28 cellular contexts compared by ENCODE assay signal in genomic region chr1:61169634-61170033, GRCh38.
DNase-seq lines count a peak whose midpoint lies in the region; ATAC-seq and TF ChIP-seq lines count a peak whose summit lies in the region.
"Had no signal": no experiment of that assay in that cellular context is flagged by ENCODE, and none has a peak within 500 bp of the region (broad histone marks: within the 10 kb centered on the region; RNA-seq: fewer than 3 reads in every experiment).

No MANE protein-coding gene starts in this region.

- H3K27ac Mint-ChIP-seq in MCF 10A (ENCODE audit: low read depth, unreplicated experiment) (no peak overlapping the region), nephron (peak overlapping the region; percentile 23 to 97 (median 24))
- no peak overlapping the region for H3K27ac Mint-ChIP-seq in activated CD4-positive, alpha-beta memory T cell treated with anti-CD3 and anti-CD28 coated beads, Interleukin-2, amount 10 ng/mL, durations not matched to agents 7 days and 5 days
- H3K27ac Mint-ChIP-seq: activated CD4-positive, alpha-beta memory T cell treated with anti-CD3 and anti-CD28 coated beads for 36 hours; activated naive CD4-positive, alpha-beta T cell treated with anti-CD3 and anti-CD28 coated beads for 36 hours; naive B cell had no signal

- peaks cover 5% of the 10 kb centered on the region for H3K4me1 Mint-ChIP-seq in MCF 10A (ENCODE audit: insufficient read depth, unreplicated experiment)
- H3K4me1 Mint-ChIP-seq in nephron = peaks cover 63% of the 10 kb centered on the region
- peaks cover 4% of the 10 kb centered on the region for H3K4me1 Mint-ChIP-seq in activated CD4-positive, alpha-beta memory T cell treated with anti-CD3 and anti-CD28 coated beads, Interleukin-2, amount 10 ng/mL, durations not matched to agents 7 days and 5 days
- H3K4me1 Mint-ChIP-seq: naive B cell had no signal

- H3K4me1 ChIP-seq in breast epithelium (peaks cover 8 to 20% of the 10 kb centered on the region in 2 donors), transverse colon (peaks cover 3 to 61% (median 25%) of the 10 kb centered on the region in 4 donors)
- H3K4me1 ChIP-seq: colonic mucosa, HAP-1 had no signal

- TF ChIP-seq CTCF in breast epithelium (IDR thresholded peaks at IDR 0.05) (no peak), MCF 10A (IDR thresholded peaks at IDR 0.05; ENCODE audit: unreplicated experiment) (no peak), nephron (IDR thresholded peaks at IDR 0.05; ENCODE audit: unreplicated experiment in 3 of 3) (no peak), transverse colon (IDR thresholded peaks at IDR 0.05) (no peak), GM10248 (IDR thresholded peaks at IDR 0.05; ENCODE audit: control extremely low read depth, extremely low read depth, low read depth, missing control alignments) (no peak)

- H3K9me3 Mint-ChIP-seq in MCF 10A (ENCODE audit: unreplicated experiment) (no peaks in the 10 kb centered on the region), nephron (no peaks in the 10 kb centered on the region)
- no peaks in the 10 kb centered on the region for H3K9me3 Mint-ChIP-seq in activated CD4-positive, alpha-beta memory T cell treated with anti-CD3 and anti-CD28 coated beads, Interleukin-2, amount 10 ng/mL, durations not matched to agents 7 days and 5 days
- H3K9me3 Mint-ChIP-seq: activated CD4-positive, alpha-beta memory T cell treated with anti-CD3 and anti-CD28 coated beads for 36 hours; activated naive CD4-positive, alpha-beta T cell treated with anti-CD3 and anti-CD28 coated beads for 36 hours had no signal

- H3K27ac ChIP-seq in breast epithelium (peak overlapping the region; percentile 79 to 80), cingulate gyrus (ENCODE audit: low read depth, low read length) (peak overlapping the region; percentile 57), transverse colon (peak overlapping the region; percentile 43 to 61 (median 59))
- H3K27ac ChIP-seq: 22Rv1, brain microvascular endothelial cell, C4-2B, neutrophil, upper lobe of right lung had no signal

- TF ChIP-seq POLR2A in breast epithelium (IDR thresholded peaks at IDR 0.05) (no peak), transverse colon (IDR thresholded peaks at IDR 0.05) (no peak)

- no peak overlapping the region for H3K4me3 ChIP-seq in breast epithelium
- H3K4me3 ChIP-seq in transverse colon = no peak overlapping the region
- H3K4me3 ChIP-seq: colonic mucosa, HAP-1, heart left ventricle, upper lobe of right lung had no signal

- BruUV-seq in MCF 10A (replicated peaks; lab: Mats Ljungman, UMichigan) = no TSS peak

- CTCF ChIA-PET in MCF 10A (lab: Yijun Ruan, JAX) (interaction anchor here (1.0 to 1.8 kb wide), 5 partner anchors 8 to 168 kb away, joined by 3 to 6 read pairs (median 3); no protein-coding TSS in a partner anchor), GM10248 (lab: Yijun Ruan, JAX) (interaction anchor here (1.3 kb wide), 1 partner anchor 120 kb away, joined by 3 read pairs; no protein-coding TSS in a partner anchor)
- CTCF ChIA-PET in activated CD4-positive, alpha-beta memory T cell treated with anti-CD3 and anti-CD28 coated beads, Interleukin-2, amount 10 ng/mL, durations not matched to agents 7 days and 5 days (lab: Charles Lee) = no interaction called here

- no peak overlapping the region for H3K4me3 Mint-ChIP-seq in MCF 10A (ENCODE audit: unreplicated experiment)
- H3K4me3 Mint-ChIP-seq in nephron = no peak overlapping the region
- H3K4me3 Mint-ChIP-seq in activated CD4-positive, alpha-beta memory T cell treated with anti-CD3 and anti-CD28 coated beads, Interleukin-2, amount 10 ng/mL, durations not matched to agents 7 days and 5 days = no peak overlapping the region
- H3K4me3 Mint-ChIP-seq: activated CD4-positive, alpha-beta memory T cell treated with anti-CD3 and anti-CD28 coated beads for 36 hours; activated naive CD4-positive, alpha-beta T cell treated with anti-CD3 and anti-CD28 coated beads for 36 hours; naive B cell had no signal

- no peaks in the 10 kb centered on the region for H3K9me3 ChIP-seq in breast epithelium
- H3K9me3 ChIP-seq in transverse colon = no peaks in the 10 kb centered on the region
- H3K9me3 ChIP-seq: colonic mucosa, HAP-1, heart left ventricle, neutrophil, upper lobe of right lung had no signal

- no peaks in the 10 kb centered on the region for H3K27me3 Mint-ChIP-seq in MCF 10A (ENCODE audit: insufficient read depth, unreplicated experiment)
- H3K27me3 Mint-ChIP-seq in nephron (ENCODE audit: low read depth) = peaks cover 3% of the 10 kb centered on the region
- H3K27me3 Mint-ChIP-seq in activated CD4-positive, alpha-beta memory T cell treated with anti-CD3 and anti-CD28 coated beads, Interleukin-2, amount 10 ng/mL, durations not matched to agents 7 days and 5 days = peaks cover 5% of the 10 kb centered on the region
- H3K27me3 Mint-ChIP-seq: activated CD4-positive, alpha-beta memory T cell treated with anti-CD3 and anti-CD28 coated beads for 36 hours had no signal

- ATAC-seq in HG02623 (IDR thresholded peaks at IDR 0.05; ENCODE audit: unreplicated experiment) = no peak
- ATAC-seq: upper lobe of right lung had no signal

- DNase-seq in breast epithelium (ENCODE audit: low spot score in 2 of 2) (no peak), MCF 10A (ENCODE audit: unreplicated experiment) (no peak), transverse colon (no peak), GM10248 (ENCODE audit: extremely low spot score) (no peak)
- DNase-seq in activated CD4-positive, alpha-beta memory T cell treated with anti-CD3 and anti-CD28 coated beads, Interleukin-2, amount 10 ng/mL, durations not matched to agents 7 days and 5 days = no peak
- DNase-seq: activated CD4-positive, alpha-beta memory T cell treated with anti-CD3 and anti-CD28 coated beads for 36 hours; activated CD4-positive, alpha-beta T cell treated with anti-CD3 and anti-CD28 coated beads for 1 hour; activated CD8-positive, alpha-beta memory T cell treated with anti-CD3 and anti-CD28 coated beads, Interleukin-2, amount 50 U/mL, for 4 hours; activated naive CD4-positive, alpha-beta T cell treated with anti-CD3 and anti-CD28 coated beads for 36 hours; brain microvascular endothelial cell; colonic mucosa; COR-L47; DMS53; effector memory CD4-positive, alpha-beta T cell; heart left ventricle; kidney; naive B cell; NCI-H1694; stimulated activated CD4-positive, alpha-beta T cell treated with anti-CD3 and anti-CD28 coated beads, Interleukin-4, amount 100 ng/mL, for 24 hours; T-helper 2 cell; upper lobe of right lung had no signal

- no peaks in the 10 kb centered on the region for H3K36me3 ChIP-seq in breast epithelium
- no peaks in the 10 kb centered on the region for H3K36me3 ChIP-seq in transverse colon
- H3K36me3 ChIP-seq: brain microvascular endothelial cell, colonic mucosa, HAP-1, heart left ventricle, neutrophil, upper lobe of right lung had no signal

- H3K27me3 ChIP-seq in breast epithelium (no peaks in the 10 kb centered on the region), transverse colon (no peaks in the 10 kb centered on the region)
- H3K27me3 ChIP-seq: brain microvascular endothelial cell, colonic mucosa, heart left ventricle, neutrophil, upper lobe of right lung had no signal

- in situ Hi-C loops in transverse colon (cut with MboI; ENCODE audit: low pct_ligation_motif_present in 1 of 4, low pct_unique_long_range_greater_than_20kb in 1 of 4, low sequenced_read_pairs in 3 of 4) = no loop called here

- 67 to 82% methylated on average over 1 to 3 of the region's 3 CpGs for WGBS in transverse colon (ENCODE audit: low coverage in 1 of 2), 2 donors

- intact Hi-C loops in breast epithelium (cut with DNase I; ENCODE audit: low total_unique reads) = no loop called here
- intact Hi-C loops in MCF 10A (cut with micrococcal nuclease) = no loop called here
- intact Hi-C loops in transverse colon (cut with DNase I; ENCODE audit: low total_unique reads) = no loop called here

- POLR2A ChIA-PET in MCF 10A (lab: Yijun Ruan, JAX) (interaction anchor here (0.6 to 2.6 kb wide), 8 partner anchors 8 to 92 kb away, joined by 3 to 8 read pairs (median 4); no protein-coding TSS in a partner anchor), GM10248 (lab: Yijun Ruan, JAX) (no interaction called here)
- POLR2A ChIA-PET in activated CD4-positive, alpha-beta memory T cell treated with anti-CD3 and anti-CD28 coated beads, Interleukin-2, amount 10 ng/mL, durations not matched to agents 7 days and 5 days (lab: Charles Lee) = no interaction called here

- peaks cover 5% of the 10 kb centered on the region for H3K36me3 Mint-ChIP-seq in MCF 10A (ENCODE audit: insufficient read depth, unreplicated experiment)
- H3K36me3 Mint-ChIP-seq in nephron (ENCODE audit: low read depth) = peaks cover 5% of the 10 kb centered on the region
- H3K36me3 Mint-ChIP-seq in activated CD4-positive, alpha-beta memory T cell treated with anti-CD3 and anti-CD28 coated beads, Interleukin-2, amount 10 ng/mL, durations not matched to agents 7 days and 5 days (ENCODE audit: low read depth) = no peaks in the 10 kb centered on the region
- H3K36me3 Mint-ChIP-seq: activated CD4-positive, alpha-beta memory T cell treated with anti-CD3 and anti-CD28 coated beads for 36 hours; naive B cell had no signal

- no peak for TF ChIP-seq EP300 in transverse colon (IDR thresholded peaks at IDR 0.05; ENCODE audit: low read depth)

Comparison
In these comparisons a context has a peak if more than half of its experiments do, and no peak if none do; other contexts are left out.
1. H3K27ac Mint-ChIP-seq: peak in nephron (3 of 3); none in MCF 10A (single experiment) and activated CD4-positive, alpha-beta memory T cell treated with anti-CD3 and anti-CD28 coated beads, Interleukin-2, amount 10 ng/mL, durations not matched to agents 7 days and 5 days (single experiment).
2. Peak in every context shown above with its lines, with median percentiles within 50 percentile points of each other: H3K27ac ChIP-seq.